Comparison of ENCODE assay signal across 8 cellular contexts in the genomic region with DNA sequence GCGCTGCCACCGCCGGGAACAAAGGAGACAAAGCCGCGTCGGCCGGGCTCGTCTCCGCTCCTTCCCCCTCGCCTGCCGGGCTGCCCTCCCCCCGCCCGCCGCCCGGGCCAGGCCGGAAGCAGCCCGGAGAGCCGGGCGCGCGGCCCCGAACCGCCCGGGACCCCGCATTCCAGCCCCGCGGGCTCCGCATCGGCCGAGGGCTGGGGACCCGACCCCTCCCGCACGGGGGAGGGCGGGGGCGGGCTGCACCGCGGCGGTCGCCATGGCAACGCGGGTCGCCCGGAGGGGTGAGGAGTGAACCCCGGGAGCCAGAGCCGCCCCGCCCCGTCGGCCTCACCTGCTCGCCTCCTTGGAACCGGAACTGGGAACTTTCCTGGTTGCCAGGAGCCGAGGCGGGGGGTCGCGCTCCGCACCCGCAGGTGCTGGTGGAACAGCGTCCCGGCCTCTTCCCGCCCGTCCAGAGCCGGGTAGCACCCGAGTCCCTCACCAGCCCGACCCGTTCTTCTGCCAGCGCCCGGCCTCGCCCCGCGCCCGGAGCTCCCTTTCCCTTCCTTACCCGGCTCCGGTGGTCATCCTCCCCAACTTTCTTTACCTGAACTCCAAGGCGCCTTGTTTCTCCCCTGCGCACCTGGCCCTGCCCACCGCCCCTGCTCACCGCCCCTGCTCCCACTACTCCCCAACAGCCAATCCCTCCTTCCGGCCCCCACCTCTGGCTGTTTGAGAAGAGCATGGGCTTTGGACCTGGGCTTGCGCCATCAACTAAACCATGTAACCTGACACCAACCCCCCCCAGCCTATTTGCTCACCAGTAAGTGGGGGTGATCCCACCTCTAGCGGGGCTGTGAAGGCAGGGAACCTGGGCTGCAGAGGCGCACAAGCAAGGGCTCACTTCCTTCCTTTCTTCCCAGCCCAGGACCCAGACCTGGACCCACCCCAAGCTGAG. TPM values are rescaled to one million over a fixed set of nuclear protein-coding genes. Genes with fewer than 3 reads are reported as not detected.
A peak's percentile ranks its signal among the peaks of the same experiment; 100 is the strongest.
DNase-seq lines count a peak whose midpoint lies in the region; ATAC-seq, FAIRE-seq and TF ChIP-seq lines count a peak whose summit lies in the region.

A gene with protein sequence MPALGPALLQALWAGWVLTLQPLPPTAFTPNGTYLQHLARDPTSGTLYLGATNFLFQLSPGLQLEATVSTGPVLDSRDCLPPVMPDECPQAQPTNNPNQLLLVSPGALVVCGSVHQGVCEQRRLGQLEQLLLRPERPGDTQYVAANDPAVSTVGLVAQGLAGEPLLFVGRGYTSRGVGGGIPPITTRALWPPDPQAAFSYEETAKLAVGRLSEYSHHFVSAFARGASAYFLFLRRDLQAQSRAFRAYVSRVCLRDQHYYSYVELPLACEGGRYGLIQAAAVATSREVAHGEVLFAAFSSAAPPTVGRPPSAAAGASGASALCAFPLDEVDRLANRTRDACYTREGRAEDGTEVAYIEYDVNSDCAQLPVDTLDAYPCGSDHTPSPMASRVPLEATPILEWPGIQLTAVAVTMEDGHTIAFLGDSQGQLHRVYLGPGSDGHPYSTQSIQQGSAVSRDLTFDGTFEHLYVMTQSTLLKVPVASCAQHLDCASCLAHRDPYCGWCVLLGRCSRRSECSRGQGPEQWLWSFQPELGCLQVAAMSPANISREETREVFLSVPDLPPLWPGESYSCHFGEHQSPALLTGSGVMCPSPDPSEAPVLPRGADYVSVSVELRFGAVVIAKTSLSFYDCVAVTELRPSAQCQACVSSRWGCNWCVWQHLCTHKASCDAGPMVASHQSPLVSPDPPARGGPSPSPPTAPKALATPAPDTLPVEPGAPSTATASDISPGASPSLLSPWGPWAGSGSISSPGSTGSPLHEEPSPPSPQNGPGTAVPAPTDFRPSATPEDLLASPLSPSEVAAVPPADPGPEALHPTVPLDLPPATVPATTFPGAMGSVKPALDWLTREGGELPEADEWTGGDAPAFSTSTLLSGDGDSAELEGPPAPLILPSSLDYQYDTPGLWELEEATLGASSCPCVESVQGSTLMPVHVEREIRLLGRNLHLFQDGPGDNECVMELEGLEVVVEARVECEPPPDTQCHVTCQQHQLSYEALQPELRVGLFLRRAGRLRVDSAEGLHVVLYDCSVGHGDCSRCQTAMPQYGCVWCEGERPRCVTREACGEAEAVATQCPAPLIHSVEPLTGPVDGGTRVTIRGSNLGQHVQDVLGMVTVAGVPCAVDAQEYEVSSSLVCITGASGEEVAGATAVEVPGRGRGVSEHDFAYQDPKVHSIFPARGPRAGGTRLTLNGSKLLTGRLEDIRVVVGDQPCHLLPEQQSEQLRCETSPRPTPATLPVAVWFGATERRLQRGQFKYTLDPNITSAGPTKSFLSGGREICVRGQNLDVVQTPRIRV (N-terminal part only) (minus strand): TSS at position 671 of the 943 bp plus-strand sequence. CDS start 5,475 bp downstream, outside the sequence.

- peak; percentile 40 for TF ChIP-seq RAD21 in HepG2 (CRISPR knock-in tag; IDR thresholded peaks at IDR 0.05)

- TF ChIP-seq CTCF in HepG2 (CRISPR knock-in tag; IDR thresholded peaks at IDR 0.05): peak; percentile 31; the same call in 1 of the 2 replicates

- in situ Hi-C loops in HepG2 (cut with HindIII; ENCODE audit: extremely low pct_ligation_motif_present, low pct_unique_long_range_greater_than_20kb): no loop called here

- H3K9me3 ChIP-seq in HepG2 (ENCODE audit: low read length): no peaks in the 10 kb centered on the region

- ATAC-seq in GM21423 (IDR thresholded peaks at IDR 0.05; ENCODE audit: unreplicated experiment): peak; percentile 43
- peak; percentile 56 for ATAC-seq in HepG2

- POLR2A ChIA-PET in HepG2 (lab: Yijun Ruan, JAX): interaction anchor here (1.0 to 9.0 kb wide), 14 partner anchors 8 to 207 kb away, joined by 3 to 130 read pairs (median 15); a partner anchor contains a TSS

- peaks cover 37% of the 10 kb centered on the region for H4K20me1 ChIP-seq in HepG2 (ENCODE audit: insufficient read depth, low read length)

- peak; percentile 95 for FAIRE-seq in HepG2 (lab: Jason Lieb, UNC)

- peak in 1 of 2 experiments; percentile 51; a peak in 2 of 4 replicates for TF ChIP-seq POLR2A in HepG2 (IDR thresholded peaks at IDR 0.05; ENCODE audit: insufficient read depth in 1 of 2, low read depth in 2 of 2, low read length in 2 of 2)

- peak within 1 kb of the TSS; percentile 96 for H3K9ac ChIP-seq in HepG2 (ENCODE audit: insufficient read depth, low read depth, low read length)

- 0% methylated on average over 12 of the region's 80 CpGs for WGBS in HepG2 (ENCODE audit: low lambda C conversion rate)

- peak within 1 kb of the TSS; percentile 100 for H3K4me2 ChIP-seq in HepG2 (ENCODE audit: low read depth, low read length)

- CTCF ChIA-PET in HepG2 (lab: Yijun Ruan, JAX; ENCODE audit: low intra/inter-chr PET ratio, low total read pairs): no interaction called here

- no peak within 1 kb of the TSS for H2AFZ ChIP-seq in HepG2 (ENCODE audit: low read length)

- peaks cover 4 to 14% of the 10 kb centered on the region in 2 experiments for H3K36me3 ChIP-seq in HepG2 (replicated peaks in 1 of 2; ENCODE audit: control insufficient read depth in 1 of 2, insufficient read depth in 2 of 2, low read length in 2 of 2)

- no TSS peak for BruUV-seq in HepG2 (replicated peaks; lab: Mats Ljungman, UMichigan)

- H3K27ac ChIP-seq in HepG2 (ENCODE audit: extremely low read length, insufficient read depth, low read length): peak within 1 kb of the TSS; percentile 99

- H3K4me3 ChIP-seq in HepG2 (replicated peaks in 1 of 3; ENCODE audit: insufficient read depth in 1 of 3, low read depth in 2 of 3, low read length in 3 of 3): peak within 1 kb of the TSS; percentile 79 to 93 (median 86)

- intact Hi-C loops in HepG2 (cut with micrococcal nuclease; ENCODE audit: unreplicated experiment): loop anchor here (1.0 kb wide), 1 partner anchor 11 kb away; a partner anchor contains a TSS

- H3K4me1 ChIP-seq in HepG2 (ENCODE audit: insufficient read depth, low read length): peaks cover 84% of the 10 kb centered on the region

- H3K79me2 ChIP-seq in HepG2 (ENCODE audit: insufficient read depth, low read length): peaks cover 46% of the 10 kb centered on the region

- TF ChIP-seq EP300 in HepG2 (IDR thresholded peaks at IDR 0.05; ENCODE audit: low read depth in 2 of 2, low read length in 2 of 2): peak; percentile 70 to 96
- peak; percentile 90 for TF ChIP-seq EP300 in HepG2 (CRISPR knock-in tag; IDR thresholded peaks at IDR 0.05; ENCODE audit: borderline replicate concordance)

- H3K27me3 ChIP-seq in HepG2 (ENCODE audit: control insufficient read depth in 1 of 2, insufficient read depth in 2 of 2, low read length in 2 of 2): no peaks in the 10 kb centered on the region

- DNase-seq in AG08395 (ENCODE audit: low spot score): peak; percentile 37
- peak; percentile 66 for DNase-seq in NCI-H2171 (lab: John Stamatoyannopoulos, UW)
- DNase-seq in activated CD4-positive, alpha-beta T cell treated with anti-CD3 and anti-CD28 coated beads, Interleukin-2, amount 50 U/mL, for 48 hours: peak; percentile 61
- DNase-seq in ecto neural progenitor cell (ENCODE audit: low spot score): peak; percentile 85
- DNase-seq in HepG2 (ENCODE audit: low spot score): peak; percentile 97
- peak; percentile 36 to 39 for DNase-seq in stimulated activated CD4-positive, alpha-beta T cell treated with anti-CD3 and anti-CD28 coated beads, Interleukin-2, amount 100 ng/mL, for 48 hours
- no peak for DNase-seq in cortex of kidney (lab: John Stamatoyannopoulos, UW)

TF ChIP-seq in HepG2, 621 proteins besides CTCF, POLR2A, EP300 and RAD21 (continues in another document):
- TF ChIP-seq GLI4 (CRISPR knock-in tag; IDR thresholded peaks at IDR 0.05; ENCODE audit: borderline replicate concordance) (no peak; the same call in 1 of the 2 replicates), PAF1 (CRISPR knock-in tag; IDR thresholded peaks at IDR 0.05) (no peak), ETV6 (CRISPR knock-in tag; conservative IDR thresholded peaks at IDR 0.05) (no peak), ZNF83 (CRISPR knock-in tag; IDR thresholded peaks at IDR 0.05; ENCODE audit: borderline replicate concordance) (no peak)
- TF ChIP-seq, protein P1, sequence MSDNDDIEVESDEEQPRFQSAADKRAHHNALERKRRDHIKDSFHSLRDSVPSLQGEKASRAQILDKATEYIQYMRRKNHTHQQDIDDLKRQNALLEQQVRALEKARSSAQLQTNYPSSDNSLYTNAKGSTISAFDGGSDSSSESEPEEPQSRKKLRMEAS (IDR thresholded peaks at IDR 0.05): no peak

RNA-seq across cellular contexts. Expression of the gene that starts here (rescaled TPM):
- 25.4 and 86.0 TPM in 2 replicates for total RNA-seq in HepG2 (2016; rRNA removed; fragmentation: Illumina TruSeq; extraction: Trizol)
- 33.1 and 33.9 TPM in 2 replicates for total RNA-seq in HepG2 (2016; cell fraction: cytosol; rRNA removed; fragmentation: Illumina TruSeq; extraction: Trizol; ENCODE audit: low read depth)
- total RNA-seq in HepG2 (2016; cell fraction: insoluble cytoplasmic fraction; rRNA removed; fragmentation: Illumina TruSeq; extraction: Trizol): 23.9 and 92.3 TPM in 2 replicates
- 30.7 and 31.8 TPM in 2 replicates for total RNA-seq in HepG2 (2016; cell fraction: membrane; rRNA removed; fragmentation: Illumina TruSeq; extraction: Trizol)
- 140 and 158 TPM in 2 replicates for total RNA-seq in HepG2 (2016; cell fraction: nucleus; rRNA removed; fragmentation: Illumina TruSeq; extraction: Trizol)
- 143 and 179 TPM in 2 replicates for polyA plus RNA-seq in HepG2 (2011; rRNA removed)
- polyA plus RNA-seq in HepG2 (2011; cell fraction: cytosol; rRNA removed): 71.5 and 83.2 TPM in 2 replicates
- polyA plus RNA-seq in HepG2 (2011; cell fraction: nucleus; rRNA removed): 1,144 and 1,345 TPM in 2 replicates
- polyA plus RNA-seq in HepG2 (2012): 140 and 149 TPM in 2 replicates
- polyA plus RNA-seq in HepG2 (2016; cell fraction: cytosol; fragmentation: Illumina TruSeq; extraction: Trizol; ENCODE audit: low read depth): 5.5 and 6.7 TPM in 2 replicates
- 23.3 and 26.9 TPM in 2 replicates for polyA plus RNA-seq in HepG2 (2016; cell fraction: insoluble cytoplasmic fraction; fragmentation: Illumina TruSeq; extraction: Trizol; ENCODE audit: low read depth)
- polyA plus RNA-seq in HepG2 (2016; cell fraction: membrane; fragmentation: Illumina TruSeq; extraction: Trizol; ENCODE audit: low read depth): 12.8 and 12.9 TPM in 2 replicates
- 420 and 470 TPM in 2 replicates for polyA plus RNA-seq in HepG2 (2016; cell fraction: nucleus; fragmentation: Illumina TruSeq; extraction: Trizol; ENCODE audit: insufficient read depth, low read depth)
- polyA minus RNA-seq in HepG2 (2011; rRNA and poly(A)+ RNA removed; ENCODE audit: low replicate concordance): 83.4 and 325 TPM in 2 replicates
- polyA minus RNA-seq in HepG2 (2011; cell fraction: cytosol; rRNA and poly(A)+ RNA removed): 54.4 and 79.5 TPM in 2 replicates
- polyA minus RNA-seq in HepG2 (2011; cell fraction: nucleus; rRNA and poly(A)+ RNA removed): 295 and 329 TPM in 2 replicates
